ENCODE assay signal across 8 cellular contexts in genomic region chr20:61253264-61253639, GRCh38. TPM values are rescaled to one million over a fixed set of nuclear protein-coding genes. Genes with fewer than 3 reads are reported as not detected.
DNase-seq lines count a peak whose midpoint lies in the region; ATAC-seq and TF ChIP-seq lines count a peak whose summit lies in the region.
"Had no signal": no experiment of that assay in that cellular context is flagged by ENCODE, and none has a peak within 500 bp of the region (broad histone marks: within the 10 kb centered on the region; RNA-seq: fewer than 3 reads in every experiment).

No MANE protein-coding gene starts in this region.

- WGBS in right cardiac atrium = 1% methylated on average over 51 of the region's 51 CpGs

- H3K27me3 Mint-ChIP-seq in WTC11 (ENCODE audit: low read depth) = peaks cover 70% of the 10 kb centered on the region
- peaks cover 56 to 57% of the 10 kb centered on the region in 2 donors for H3K27me3 Mint-ChIP-seq in stimulated activated naive B cell treated with anti-CD40 and anti-IgM and Interleukin-4, amounts not matched to agents 10 μg/mL and 1 μg/mL and 100 μg/mL, for 72 hours

- no peak overlapping the region for H3K27ac Mint-ChIP-seq in WTC11
- H3K27ac Mint-ChIP-seq in stimulated activated naive B cell treated with anti-CD40 and anti-IgM and Interleukin-4, amounts not matched to agents 10 μg/mL and 1 μg/mL and 100 μg/mL, for 72 hours = no peak overlapping the region
- H3K27ac Mint-ChIP-seq: dendritic cell treated with granulocyte-macrophage colony-stimulating factor and Interleukin-4, amounts not matched to agents 40 ng/mL and 50 ng/mL, for 4 days had no signal

- no peak overlapping the region for H3K27ac ChIP-seq in right cardiac atrium (ENCODE audit: low read length)

- peak; percentile 13; the same call in 1 of the 2 replicates for ATAC-seq in WTC11
- ATAC-seq in right cardiac atrium = peak; percentile 51 to 56
- no peak for ATAC-seq in stimulated activated naive B cell treated with anti-CD40 and anti-IgM and Interleukin-4, amounts not matched to agents 10 μg/mL and 1 μg/mL and 100 μg/mL, for 72 hours (replicated peaks)
- no peak for ATAC-seq in HG03159 (IDR thresholded peaks at IDR 0.05; ENCODE audit: unreplicated experiment)

- CTCF ChIA-PET in WTC11 (lab: Charles Lee) = interaction anchor here (0.8 to 1.6 kb wide), 5 partner anchors 9 to 201 kb away, joined by 3 to 9 read pairs (median 4); no protein-coding TSS in a partner anchor

- H3K4me1 ChIP-seq in right cardiac atrium (ENCODE audit: control insufficient read depth, insufficient read depth, low read length) = no peaks in the 10 kb centered on the region
- peaks cover 27% of the 10 kb centered on the region for H3K4me1 ChIP-seq in skeletal muscle satellite cell (ENCODE audit: control insufficient read depth, insufficient read depth, low read length)

- peaks cover 17% of the 10 kb centered on the region for H3K36me3 Mint-ChIP-seq in WTC11
- H3K36me3 Mint-ChIP-seq in stimulated activated naive B cell treated with anti-CD40 and anti-IgM and Interleukin-4, amounts not matched to agents 10 μg/mL and 1 μg/mL and 100 μg/mL, for 72 hours = no peaks in the 10 kb centered on the region

- POLR2A ChIA-PET in WTC11 (lab: Charles Lee) = no interaction called here

- H3K9ac ChIP-seq in skeletal muscle satellite cell (ENCODE audit: low read depth, low read length) = peak overlapping the region; percentile 91

- intact Hi-C loops in right cardiac atrium (cut with DNase I) = no loop called here

- DNase-seq in HCEC 1CT = peak; percentile 44
- DNase-seq in WTC11 (ENCODE audit: low spot score) = peak; percentile 47
- DNase-seq in right cardiac atrium = no peak
- no peak for DNase-seq in stimulated activated naive B cell treated with anti-CD40 and anti-IgM and Interleukin-4, amounts not matched to agents 10 μg/mL and 1 μg/mL and 100 μg/mL, for 72 hours
- no peak for DNase-seq in mucosa of gallbladder (ENCODE audit: low spot score)

- H3K4me2 ChIP-seq in skeletal muscle satellite cell (ENCODE audit: low read length) = peak overlapping the region; percentile 99

- H3K27me3 ChIP-seq in right cardiac atrium (ENCODE audit: control insufficient read depth, insufficient read depth) (peaks cover 3% of the 10 kb centered on the region), skeletal muscle satellite cell (ENCODE audit: control insufficient read depth, insufficient read depth, low read length) (peaks cover 9% of the 10 kb centered on the region)

- H3K9me3 ChIP-seq in right cardiac atrium (ENCODE audit: control insufficient read depth, low read length) (no peaks in the 10 kb centered on the region), skeletal muscle satellite cell (replicated peaks; ENCODE audit: low read length) (no peaks in the 10 kb centered on the region)

- H3K4me3 ChIP-seq in right cardiac atrium (ENCODE audit: low read length) = peak overlapping the region; percentile 55
- H3K4me3 ChIP-seq in skeletal muscle satellite cell (ENCODE audit: low read length) = peak overlapping the region; percentile 83

- 0 out of 2 replicates have a peak, but pooled peaks cover under 1% of the 10 kb centered on the region for H3K9me3 Mint-ChIP-seq in WTC11
- H3K9me3 Mint-ChIP-seq in stimulated activated naive B cell treated with anti-CD40 and anti-IgM and Interleukin-4, amounts not matched to agents 10 μg/mL and 1 μg/mL and 100 μg/mL, for 72 hours = peaks cover 5% of the 10 kb centered on the region in 2 donors
- H3K9me3 Mint-ChIP-seq: dendritic cell treated with granulocyte-macrophage colony-stimulating factor and Interleukin-4, amounts not matched to agents 40 ng/mL and 50 ng/mL, for 4 days had no signal

- TF ChIP-seq CTCF in WTC11 (IDR thresholded peaks at IDR 0.05) = no peak

- peaks cover 27% of the 10 kb centered on the region for H3K4me1 Mint-ChIP-seq in WTC11
- H3K4me1 Mint-ChIP-seq in stimulated activated naive B cell treated with anti-CD40 and anti-IgM and Interleukin-4, amounts not matched to agents 10 μg/mL and 1 μg/mL and 100 μg/mL, for 72 hours = no peaks in the 10 kb centered on the region

- peaks cover 33% of the 10 kb centered on the region for H3K36me3 ChIP-seq in skeletal muscle satellite cell (ENCODE audit: insufficient read depth, low read length)

- peak overlapping the region; percentile 79 for H3K4me3 Mint-ChIP-seq in WTC11
- peak overlapping the region in 1 of 2 donors; percentile 51 for H3K4me3 Mint-ChIP-seq in stimulated activated naive B cell treated with anti-CD40 and anti-IgM and Interleukin-4, amounts not matched to agents 10 μg/mL and 1 μg/mL and 100 μg/mL, for 72 hours
- H3K4me3 Mint-ChIP-seq: dendritic cell treated with granulocyte-macrophage colony-stimulating factor and Interleukin-4, amounts not matched to agents 40 ng/mL and 50 ng/mL, for 4 days had no signal

TF ChIP-seq in WTC11, 78 proteins besides CTCF, POLR2A, EP300 and RAD21:
- TF ChIP-seq ZNF423 (CRISPR knock-in tag; IDR thresholded peaks at IDR 0.05) (0 out of 2 replicates have a peak, but pooled peaks have one; percentile 36), AFF4 (CRISPR knock-in tag; IDR thresholded peaks at IDR 0.05; ENCODE audit: borderline replicate concordance) (no peak), MYBL2 (CRISPR knock-in tag; IDR thresholded peaks at IDR 0.05) (no peak), RORB (CRISPR knock-in tag; IDR thresholded peaks at IDR 0.05) (no peak)
TF ChIP-seq in WTC11: peak in this region for 1.

RNA-seq across cellular contexts. Expression of gene CDH4, which starts 1.2 kb away (rescaled TPM):
- 4.8 to 5.3 TPM (median 4.9 TPM) in 3 replicates for total RNA-seq in WTC11 (2021)
- 1 to 10 TPM in 1 of 4 donors, under 1 TPM in 3; 0.21 to 1.0 (median 0.59) TPM for total RNA-seq in right cardiac atrium
- 0.32 TPM for polyA plus RNA-seq in right cardiac atrium
- 2.0 and 2.5 TPM in 2 replicates for total RNA-seq in skeletal muscle satellite cell (2012; rRNA removed)
- 3.5 TPM for total RNA-seq in mucosa of gallbladder

Comparison
In these comparisons a context has a peak if more than half of its experiments do, and no peak if none do; other contexts are left out.
1. DNase-seq: peak in HCEC 1CT (single experiment) and WTC11 (single experiment); none in right cardiac atrium (0 of 3), stimulated activated naive B cell treated with anti-CD40 and anti-IgM and Interleukin-4, amounts not matched to agents 10 μg/mL and 1 μg/mL and 100 μg/mL, for 72 hours (single experiment) and mucosa of gallbladder (single experiment).
2. ATAC-seq: peak in WTC11 (single experiment) and right cardiac atrium (2 of 2); none in stimulated activated naive B cell treated with anti-CD40 and anti-IgM and Interleukin-4, amounts not matched to agents 10 μg/mL and 1 μg/mL and 100 μg/mL, for 72 hours (0 of 2) and HG03159 (single experiment).